In the genomic region with DNA sequence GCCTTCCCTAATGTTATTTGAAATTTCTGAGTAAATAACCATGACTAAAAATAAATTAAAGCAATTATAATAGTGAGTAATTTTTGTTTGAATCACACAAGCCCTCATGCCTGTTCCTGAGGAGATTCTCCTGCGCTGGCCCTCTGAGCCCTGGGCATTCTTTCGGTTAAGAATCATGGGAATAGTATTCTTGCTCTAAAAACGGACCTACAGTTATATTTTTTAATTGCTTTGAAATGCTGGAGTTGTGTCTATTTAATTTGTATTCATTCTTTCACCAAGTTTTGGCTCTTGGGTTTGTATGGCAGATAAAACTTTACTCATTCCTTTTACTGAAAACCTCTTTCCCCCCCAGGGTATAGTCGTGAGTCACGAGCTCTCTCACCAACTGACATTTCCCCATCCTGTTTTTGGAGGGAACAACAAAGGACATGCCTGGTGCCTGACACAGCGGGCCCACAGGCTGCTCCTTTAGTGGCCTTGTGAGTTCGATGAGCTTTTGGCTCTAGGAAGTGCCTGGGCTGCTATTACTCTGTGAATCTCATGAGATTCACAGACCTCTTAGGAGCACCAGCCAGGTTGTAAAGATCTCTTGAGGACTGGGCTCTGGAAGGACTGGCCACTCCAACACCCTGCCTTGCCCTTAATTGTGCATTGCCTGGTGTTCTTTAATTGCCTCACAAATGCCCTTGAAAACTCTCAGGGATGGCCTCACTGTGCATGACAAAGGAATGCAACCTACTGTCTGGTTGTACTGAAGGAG, we compare ENCODE assay signal across 9 cellular contexts. TPM values are rescaled to one million over a fixed set of nuclear protein-coding genes. Genes with fewer than 3 reads are reported as not detected.
DNase-seq lines count a peak whose midpoint lies in the region; ATAC-seq and TF ChIP-seq lines count a peak whose summit lies in the region.
"Had no signal": no experiment of that assay in that cellular context is flagged by ENCODE, and none has a peak within 500 bp of the region (broad histone marks: within the 10 kb centered on the region; RNA-seq: fewer than 3 reads in every experiment).

No MANE protein-coding gene starts in this region.

- H3K36me3 ChIP-seq in fibroblast of lung (ENCODE audit: control insufficient read depth, insufficient read depth, low read length): no peaks in the 10 kb centered on the region
- H3K36me3 ChIP-seq in prostate gland: no peaks in the 10 kb centered on the region

- no peaks in the 10 kb centered on the region for H4K20me1 ChIP-seq in fibroblast of lung (ENCODE audit: control insufficient read depth, extremely low read depth, insufficient read depth, low read length)

- TF ChIP-seq CTCF in fibroblast of lung (conservative IDR thresholded peaks at IDR 0.05 in 1 of 2, IDR thresholded peaks at IDR 0.05 in 1 of 2; ENCODE audit: low read depth in 1 of 2, low read length in 2 of 2) (no peak), prostate gland (IDR thresholded peaks at IDR 0.05) (no peak)

- peak overlapping the region; percentile 87 for H3K27ac ChIP-seq in fibroblast of lung (ENCODE audit: insufficient read depth, low read length)
- H3K27ac ChIP-seq in prostate gland: peak overlapping the region; percentile 27 to 38

- ATAC-seq in HG02884 (IDR thresholded peaks at IDR 0.05; ENCODE audit: unreplicated experiment) (no peak), GM21423 (IDR thresholded peaks at IDR 0.05; ENCODE audit: unreplicated experiment) (no peak), HG03520 (IDR thresholded peaks at IDR 0.05; ENCODE audit: unreplicated experiment) (no peak)

- H3K9ac ChIP-seq in fibroblast of lung (ENCODE audit: insufficient read depth, low read length): no peak overlapping the region

- intact Hi-C loops in prostate gland (cut with DNase I): no loop called here

- no peaks in the 10 kb centered on the region for H3K27me3 ChIP-seq in fibroblast of lung (ENCODE audit: control insufficient read depth, insufficient read depth, low read length)
- no peaks in the 10 kb centered on the region for H3K27me3 ChIP-seq in prostate gland (replicated peaks; ENCODE audit: insufficient read depth)

- H3K4me3 ChIP-seq in fibroblast of lung (replicated peaks in 1 of 4; ENCODE audit: control extremely low read depth in 1 of 4, insufficient read depth in 1 of 4, low read depth in 3 of 4, low read length in 4 of 4) (no peak overlapping the region), prostate gland (no peak overlapping the region)

- no peaks in the 10 kb centered on the region for H3K9me3 ChIP-seq in fibroblast of lung (ENCODE audit: control insufficient read depth, insufficient read depth, low read depth, low read length)
- H3K9me3 ChIP-seq in prostate gland: no peaks in the 10 kb centered on the region

- H3K4me1 ChIP-seq in fibroblast of lung (ENCODE audit: control insufficient read depth, extremely low read depth, insufficient read depth, low read length) (peaks cover 34% of the 10 kb centered on the region), prostate gland (replicated peaks) (peaks cover 6% of the 10 kb centered on the region)

- H3K79me2 ChIP-seq in fibroblast of lung (ENCODE audit: control insufficient read depth, insufficient read depth, low read length): peaks cover 80% of the 10 kb centered on the region

- DNase-seq in ELR (ENCODE audit: low read depth): peak; percentile 99
- DNase-seq in fibroblast of lung (ENCODE audit: low read depth in 2 of 2): peak; percentile 81 to 94
- peak; percentile 68 for DNase-seq in prostate gland (ENCODE audit: low spot score)
- no peak for DNase-seq in HK-2 (ENCODE audit: unreplicated experiment)
- DNase-seq: NCI-H510A had no signal

- no peak for TF ChIP-seq POLR2A in prostate gland (IDR thresholded peaks at IDR 0.05)

- WGBS in prostate gland: 33% methylated on average over 7 of the region's 7 CpGs

- peak overlapping the region; percentile 88 for H3K4me2 ChIP-seq in fibroblast of lung (ENCODE audit: extremely low read depth, insufficient read depth, low read length)

- no peak overlapping the region for H2AFZ ChIP-seq in fibroblast of lung (ENCODE audit: low read length)

TF ChIP-seq in PFSK-1, 5 proteins besides CTCF, POLR2A, EP300 and RAD21:
- TF ChIP-seq TAF1 (IDR thresholded peaks at IDR 0.05; ENCODE audit: borderline replicate concordance, insufficient read depth, low read length) (no peak; the same call in 1 of the 2 replicates), SIN3A (IDR thresholded peaks at IDR 0.05; ENCODE audit: borderline replicate concordance, insufficient read depth, low read length) (peak; percentile 83; the same call in 1 of the 2 replicates)
- TF ChIP-seq, protein P1, sequence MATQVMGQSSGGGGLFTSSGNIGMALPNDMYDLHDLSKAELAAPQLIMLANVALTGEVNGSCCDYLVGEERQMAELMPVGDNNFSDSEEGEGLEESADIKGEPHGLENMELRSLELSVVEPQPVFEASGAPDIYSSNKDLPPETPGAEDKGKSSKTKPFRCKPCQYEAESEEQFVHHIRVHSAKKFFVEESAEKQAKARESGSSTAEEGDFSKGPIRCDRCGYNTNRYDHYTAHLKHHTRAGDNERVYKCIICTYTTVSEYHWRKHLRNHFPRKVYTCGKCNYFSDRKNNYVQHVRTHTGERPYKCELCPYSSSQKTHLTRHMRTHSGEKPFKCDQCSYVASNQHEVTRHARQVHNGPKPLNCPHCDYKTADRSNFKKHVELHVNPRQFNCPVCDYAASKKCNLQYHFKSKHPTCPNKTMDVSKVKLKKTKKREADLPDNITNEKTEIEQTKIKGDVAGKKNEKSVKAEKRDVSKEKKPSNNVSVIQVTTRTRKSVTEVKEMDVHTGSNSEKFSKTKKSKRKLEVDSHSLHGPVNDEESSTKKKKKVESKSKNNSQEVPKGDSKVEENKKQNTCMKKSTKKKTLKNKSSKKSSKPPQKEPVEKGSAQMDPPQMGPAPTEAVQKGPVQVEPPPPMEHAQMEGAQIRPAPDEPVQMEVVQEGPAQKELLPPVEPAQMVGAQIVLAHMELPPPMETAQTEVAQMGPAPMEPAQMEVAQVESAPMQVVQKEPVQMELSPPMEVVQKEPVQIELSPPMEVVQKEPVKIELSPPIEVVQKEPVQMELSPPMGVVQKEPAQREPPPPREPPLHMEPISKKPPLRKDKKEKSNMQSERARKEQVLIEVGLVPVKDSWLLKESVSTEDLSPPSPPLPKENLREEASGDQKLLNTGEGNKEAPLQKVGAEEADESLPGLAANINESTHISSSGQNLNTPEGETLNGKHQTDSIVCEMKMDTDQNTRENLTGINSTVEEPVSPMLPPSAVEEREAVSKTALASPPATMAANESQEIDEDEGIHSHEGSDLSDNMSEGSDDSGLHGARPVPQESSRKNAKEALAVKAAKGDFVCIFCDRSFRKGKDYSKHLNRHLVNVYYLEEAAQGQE (IDR thresholded peaks at IDR 0.05; ENCODE audit: insufficient read depth in 1 of 2, low read depth in 2 of 2, low read length in 2 of 2): 0 out of 4 replicates have a peak, but pooled peaks of 1 of the 2 experiments have one; percentile 18

RNA-seq across cellular contexts. Expression of a gene that starts 58.6 kb away (rescaled TPM):
- polyA plus RNA-seq in PFSK-1 (2012; ENCODE audit: insufficient read length, low read depth): 88.3 TPM
- total RNA-seq in fibroblast of lung (252 and 303 TPM in 2 replicates), prostate gland (10 to 100 TPM; 14.2 to 27.0 TPM)
- 144 and 192 TPM in 2 replicates for polyA plus RNA-seq in fibroblast of lung
- polyA plus RNA-seq in fibroblast of lung (2012): 65.9 and 114 TPM in 2 replicates
- 313 and 334 TPM in 2 replicates for polyA minus RNA-seq in fibroblast of lung (ENCODE audit: low replicate concordance)
